1 cellular context compared by ENCODE assay signal in the genomic region with DNA sequence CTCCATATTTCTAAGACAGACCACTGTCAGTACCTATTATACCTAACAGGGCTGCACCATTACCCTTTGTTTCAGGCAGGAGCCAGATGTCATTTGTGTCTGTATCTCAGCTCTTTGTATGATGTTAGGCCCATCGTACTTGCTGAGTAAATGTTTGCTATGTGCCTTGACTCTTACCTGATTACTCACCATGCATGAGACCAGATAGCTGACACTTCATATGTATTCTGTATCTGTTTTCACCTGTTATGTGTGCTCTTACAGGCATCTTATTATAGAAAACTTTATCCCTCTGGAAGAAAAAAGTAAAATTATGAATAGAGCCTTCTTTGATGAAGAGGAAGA.
TF ChIP-seq lines count a peak whose summit lies in the region.

No MANE protein-coding gene starts in this region.

TF ChIP-seq in HepG2, 621 proteins besides CTCF, POLR2A, EP300 and RAD21 (continued from another document and continues in another):
- TF ChIP-seq, protein P1, sequence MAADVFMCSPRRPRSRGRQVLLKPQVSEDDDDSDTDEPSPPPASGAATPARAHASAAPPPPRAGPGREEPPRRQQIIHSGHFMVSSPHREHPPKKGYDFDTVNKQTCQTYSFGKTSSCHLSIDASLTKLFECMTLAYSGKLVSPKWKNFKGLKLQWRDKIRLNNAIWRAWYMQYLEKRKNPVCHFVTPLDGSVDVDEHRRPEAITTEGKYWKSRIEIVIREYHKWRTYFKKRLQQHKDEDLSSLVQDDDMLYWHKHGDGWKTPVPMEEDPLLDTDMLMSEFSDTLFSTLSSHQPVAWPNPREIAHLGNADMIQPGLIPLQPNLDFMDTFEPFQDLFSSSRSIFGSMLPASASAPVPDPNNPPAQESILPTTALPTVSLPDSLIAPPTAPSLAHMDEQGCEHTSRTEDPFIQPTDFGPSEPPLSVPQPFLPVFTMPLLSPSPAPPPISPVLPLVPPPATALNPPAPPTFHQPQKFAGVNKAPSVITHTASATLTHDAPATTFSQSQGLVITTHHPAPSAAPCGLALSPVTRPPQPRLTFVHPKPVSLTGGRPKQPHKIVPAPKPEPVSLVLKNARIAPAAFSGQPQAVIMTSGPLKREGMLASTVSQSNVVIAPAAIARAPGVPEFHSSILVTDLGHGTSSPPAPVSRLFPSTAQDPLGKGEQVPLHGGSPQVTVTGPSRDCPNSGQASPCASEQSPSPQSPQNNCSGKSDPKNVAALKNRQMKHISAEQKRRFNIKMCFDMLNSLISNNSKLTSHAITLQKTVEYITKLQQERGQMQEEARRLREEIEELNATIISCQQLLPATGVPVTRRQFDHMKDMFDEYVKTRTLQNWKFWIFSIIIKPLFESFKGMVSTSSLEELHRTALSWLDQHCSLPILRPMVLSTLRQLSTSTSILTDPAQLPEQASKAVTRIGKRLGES (CRISPR knock-in tag; IDR thresholded peaks at IDR 0.05; ENCODE audit: borderline replicate concordance): no peak
- no peak for TF ChIP-seq ZNF296 (CRISPR knock-in tag; conservative IDR thresholded peaks at IDR 0.05)
- TF ChIP-seq ZNF557 (CRISPR knock-in tag; IDR thresholded peaks at IDR 0.05): no peak
- peak; percentile 79; the same call in 1 of the 2 replicates for TF ChIP-seq HMG20A (CRISPR knock-in tag; IDR thresholded peaks at IDR 0.05; ENCODE audit: borderline replicate concordance)
- peak; percentile 75; the same call in 1 of the 2 replicates for TF ChIP-seq ARID5B (CRISPR knock-in tag; IDR thresholded peaks at IDR 0.05)
- no peak for TF ChIP-seq KIAA2018 (CRISPR knock-in tag; IDR thresholded peaks at IDR 0.05; ENCODE audit: borderline replicate concordance)
- TF ChIP-seq, protein P2, sequence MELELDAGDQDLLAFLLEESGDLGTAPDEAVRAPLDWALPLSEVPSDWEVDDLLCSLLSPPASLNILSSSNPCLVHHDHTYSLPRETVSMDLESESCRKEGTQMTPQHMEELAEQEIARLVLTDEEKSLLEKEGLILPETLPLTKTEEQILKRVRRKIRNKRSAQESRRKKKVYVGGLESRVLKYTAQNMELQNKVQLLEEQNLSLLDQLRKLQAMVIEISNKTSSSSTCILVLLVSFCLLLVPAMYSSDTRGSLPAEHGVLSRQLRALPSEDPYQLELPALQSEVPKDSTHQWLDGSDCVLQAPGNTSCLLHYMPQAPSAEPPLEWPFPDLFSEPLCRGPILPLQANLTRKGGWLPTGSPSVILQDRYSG (CRISPR knock-in tag; IDR thresholded peaks at IDR 0.05): no peak
- no peak for TF ChIP-seq HMG20B (CRISPR knock-in tag; conservative IDR thresholded peaks at IDR 0.05)
- 0 out of 2 replicates have a peak, but pooled peaks have one; percentile 12 for TF ChIP-seq ZNF430 (CRISPR knock-in tag; IDR thresholded peaks at IDR 0.05)
- TF ChIP-seq, protein P3, sequence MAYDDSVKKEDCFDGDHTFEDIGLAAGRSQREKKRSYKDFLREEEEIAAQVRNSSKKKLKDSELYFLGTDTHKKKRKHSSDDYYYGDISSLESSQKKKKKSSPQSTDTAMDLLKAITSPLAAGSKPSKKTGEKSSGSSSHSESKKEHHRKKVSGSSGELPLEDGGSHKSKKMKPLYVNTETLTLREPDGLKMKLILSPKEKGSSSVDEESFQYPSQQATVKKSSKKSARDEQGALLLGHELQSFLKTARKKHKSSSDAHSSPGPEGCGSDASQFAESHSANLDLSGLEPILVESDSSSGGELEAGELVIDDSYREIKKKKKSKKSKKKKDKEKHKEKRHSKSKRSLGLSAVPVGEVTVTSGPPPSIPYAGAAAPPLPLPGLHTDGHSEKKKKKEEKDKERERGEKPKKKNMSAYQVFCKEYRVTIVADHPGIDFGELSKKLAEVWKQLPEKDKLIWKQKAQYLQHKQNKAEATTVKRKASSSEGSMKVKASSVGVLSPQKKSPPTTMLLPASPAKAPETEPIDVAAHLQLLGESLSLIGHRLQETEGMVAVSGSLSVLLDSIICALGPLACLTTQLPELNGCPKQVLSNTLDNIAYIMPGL (CRISPR knock-in tag; IDR thresholded peaks at IDR 0.05; ENCODE audit: borderline replicate concordance in 1 of 2, low read depth in 1 of 2): 0 out of 4 replicates have a peak, but pooled peaks of 1 of the 2 experiments have one; percentile 14
- no peak for TF ChIP-seq TFDP2 (CRISPR knock-in tag; IDR thresholded peaks at IDR 0.05)
- TF ChIP-seq SRSF4 (IDR thresholded peaks at IDR 0.05; ENCODE audit: low read depth, low read length, poor library complexity, severe bottlenecking): no peak
- TF ChIP-seq ZXDC (CRISPR knock-in tag; IDR thresholded peaks at IDR 0.05): no peak
- no peak for TF ChIP-seq PLRG1 (conservative IDR thresholded peaks at IDR 0.05)
- TF ChIP-seq SIX1 (CRISPR knock-in tag; IDR thresholded peaks at IDR 0.05; ENCODE audit: borderline replicate concordance): no peak; the same call in 1 of the 2 replicates
- TF ChIP-seq ESRRA (CRISPR knock-in tag; IDR thresholded peaks at IDR 0.05; ENCODE audit: low read depth): no peak
- TF ChIP-seq KLF6 (CRISPR knock-in tag; IDR thresholded peaks at IDR 0.05): no peak
- peak; percentile 26 to 43; a peak in 3 of 4 replicates for TF ChIP-seq MAFK (conservative IDR thresholded peaks at IDR 0.05 in 1 of 2, IDR thresholded peaks at IDR 0.05 in 1 of 2; ENCODE audit: low read length in 2 of 2)
- no peak for TF ChIP-seq ZNF614 (CRISPR knock-in tag; IDR thresholded peaks at IDR 0.05; ENCODE audit: borderline replicate concordance)
- no peak for TF ChIP-seq ZNF317 (CRISPR knock-in tag; IDR thresholded peaks at IDR 0.05)
- TF ChIP-seq ZC3H13 (CRISPR knock-in tag; IDR thresholded peaks at IDR 0.05): no peak
- no peak for TF ChIP-seq ZNF768 (CRISPR knock-in tag; IDR thresholded peaks at IDR 0.05)
- no peak for TF ChIP-seq YY1 (IDR thresholded peaks at IDR 0.05; ENCODE audit: insufficient read depth, insufficient replicate concordance, low read depth, low read length)
- TF ChIP-seq FOXK2 (IDR thresholded peaks at IDR 0.05): no peak
- TF ChIP-seq E2F5 (CRISPR knock-in tag; conservative IDR thresholded peaks at IDR 0.05): no peak
- TF ChIP-seq, protein P4, sequence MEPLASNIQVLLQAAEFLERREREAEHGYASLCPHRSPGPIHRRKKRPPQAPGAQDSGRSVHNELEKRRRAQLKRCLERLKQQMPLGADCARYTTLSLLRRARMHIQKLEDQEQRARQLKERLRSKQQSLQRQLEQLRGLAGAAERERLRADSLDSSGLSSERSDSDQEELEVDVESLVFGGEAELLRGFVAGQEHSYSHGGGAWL (CRISPR knock-in tag; IDR thresholded peaks at IDR 0.05): no peak
- TF ChIP-seq ZNF83 (CRISPR knock-in tag; IDR thresholded peaks at IDR 0.05; ENCODE audit: borderline replicate concordance): no peak
- TF ChIP-seq ONECUT2 (CRISPR knock-in tag; IDR thresholded peaks at IDR 0.05): no peak
- 0 out of 2 replicates have a peak, but pooled peaks have one; percentile 6 for TF ChIP-seq ZNF558 (CRISPR knock-in tag; IDR thresholded peaks at IDR 0.05; ENCODE audit: borderline replicate concordance)
